33 cellular contexts compared by ENCODE assay signal in the genomic region with DNA sequence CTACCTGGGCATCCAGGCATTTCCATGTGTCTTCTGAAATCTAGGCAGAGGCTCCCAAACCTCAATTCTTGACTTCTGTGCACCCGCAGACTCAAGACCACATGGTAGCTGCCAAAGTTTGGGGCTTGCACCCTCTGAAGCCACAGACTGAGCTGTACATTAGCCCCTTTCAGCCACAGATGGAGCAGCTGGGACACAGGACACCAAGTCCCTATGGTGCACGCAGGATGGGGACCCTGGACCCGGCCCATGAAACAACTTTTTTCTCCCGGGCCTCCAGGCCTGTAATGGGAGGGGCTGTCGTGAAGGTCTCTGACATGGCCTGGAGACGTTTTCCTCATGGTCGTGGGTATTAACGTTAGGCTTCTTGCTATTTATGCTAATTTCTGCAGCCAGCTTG.
"Had no signal": no experiment of that assay in that cellular context is flagged by ENCODE, and none has a peak within 500 bp of the region (broad histone marks: within the 10 kb centered on the region; RNA-seq: fewer than 3 reads in every experiment).

No MANE protein-coding gene starts in this region.

- DNase-seq: Karpas-422, Kasumi-1, MG63, MM.1S, MV-4-11, NCI-H1048, NCI-H1092, NCI-H1092 treated with DMSO at 0.1 percent for 48 hours, NCI-H1105, NCI-H1105 treated with DMSO at 0.1 percent for 48 hours, NCI-H1417, NCI-H1417 treated with DMSO at 0.1 percent for 48 hours, NCI-H1436, NCI-H1436 treated with DMSO at 0.1 percent for 48 hours, NCI-H146, NCI-H1694, NCI-H1694 treated with DMSO at 0.1 percent for 48 hours, NCI-H187, NCI-H187 treated with DMSO at 0.1 percent for 48 hours, NCI-H1930, NCI-H2029, NCI-H2029 treated with DMSO at 0.1 percent for 48 hours, NCI-H2081, NCI-H2081 treated with DMSO at 0.1 percent for 48 hours, NCI-H2107, NCI-H2171, NCI-H2171 treated with DMSO at 0.1 percent for 48 hours, NCI-H2227 treated with DMSO at 0.1 percent for 48 hours, NCI-H226, NCI-H345, NCI-H446, NCI-H446 treated with DMSO at 0.1 percent for 48 hours, NCI-H510A had no signal
